ENCODE assay signal across 23 cellular contexts in the genomic region with DNA sequence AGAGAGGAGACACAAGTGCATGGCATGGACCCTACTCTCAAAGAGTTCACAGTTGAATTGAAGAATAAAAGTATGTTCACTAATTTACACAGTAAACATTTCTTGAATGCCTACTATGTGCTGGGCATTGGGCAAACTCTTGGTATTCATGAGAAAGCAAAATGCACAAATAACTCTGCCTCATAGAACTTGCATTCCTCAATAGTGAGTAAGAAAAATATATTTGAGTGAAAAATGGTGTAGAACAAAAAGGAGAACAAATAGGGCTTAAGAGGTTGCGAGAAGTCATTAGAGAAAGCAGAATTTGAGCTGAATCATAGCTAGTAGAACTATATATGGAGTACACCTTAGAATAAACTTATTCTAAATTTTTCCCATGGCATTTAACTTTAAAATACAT.
DNase-seq lines count a peak whose midpoint lies in the region; ATAC-seq, FAIRE-seq and TF ChIP-seq lines count a peak whose summit lies in the region.
"Had no signal": no experiment of that assay in that cellular context is flagged by ENCODE, and none has a peak within 500 bp of the region (broad histone marks: within the 10 kb centered on the region; RNA-seq: fewer than 3 reads in every experiment).

No MANE protein-coding gene starts in this region.

- TF ChIP-seq CTCF in D721Med (IDR thresholded peaks at IDR 0.05; ENCODE audit: insufficient read depth, missing control alignments) (no peak), brain microvascular endothelial cell (IDR thresholded peaks at IDR 0.05; ENCODE audit: low read depth, low read length, missing control alignments) (no peak)

- DNase-seq in D721Med (ENCODE audit: insufficient read length, low spot score) (no peak), HT1080 (ENCODE audit: low read depth) (peak; percentile 23), brain microvascular endothelial cell (peak; percentile 4), iris pigment epithelial cell (ENCODE audit: low read depth) (peak; percentile 70), epidermal melanocyte (ENCODE audit: insufficient read length, low spot score) (no peak), D341Med (ENCODE audit: low spot score) (no peak), GM19240 (ENCODE audit: insufficient read length, low spot score) (no peak)
- DNase-seq: activated gamma-delta T cell treated with Interleukin-2 at 50 U/mL for 16 hours; anterior cingulate cortex; CD4-positive, CD25-positive, alpha-beta regulatory T cell; colonic mucosa; DMS153; midbrain; NCI-H2029; NK-92 treated with Interleukin-12 subunit alpha and Interleukin-12 subunit beta, amount 100 ng/mL, for 24 hours; psoas muscle; stimulated activated CD4-positive, alpha-beta T cell treated with anti-CD3 and anti-CD28 coated beads, Interleukin-12 subunit alpha, Interleukin-12 subunit beta, amount 100 ng/mL, for 4 hours; T-helper 1 cell had no signal

- no peak overlapping the region for H3K4me3 ChIP-seq in brain microvascular endothelial cell (ENCODE audit: low read depth, low read length)
- H3K4me3 ChIP-seq: colonic mucosa, K562, psoas muscle, vagina had no signal

- no peaks in the 10 kb centered on the region for H3K27me3 ChIP-seq in brain microvascular endothelial cell (replicated peaks)
- H3K27me3 ChIP-seq: colonic mucosa, vagina had no signal

- no peak overlapping the region for H3K27ac ChIP-seq in brain microvascular endothelial cell
- H3K27ac ChIP-seq: colonic mucosa, HL-60, psoas muscle, vagina had no signal

- FAIRE-seq in D721Med (lab: Jason Lieb, UNC): peak; percentile 64
- FAIRE-seq: K562 had no signal

- no peaks in the 10 kb centered on the region for H3K36me3 ChIP-seq in brain microvascular endothelial cell (replicated peaks)
- H3K36me3 ChIP-seq: colonic mucosa, vagina had no signal

- no peak for ATAC-seq in HG03521 (IDR thresholded peaks at IDR 0.05; ENCODE audit: unreplicated experiment)
- ATAC-seq: K562, psoas muscle, Right ventricle myocardium inferior had no signal

- in situ Hi-C loops in brain microvascular endothelial cell (cut with HindIII; ENCODE audit: low pct_ligation_motif_present, low sequenced_read_pairs): no loop called here

Comparison
In these comparisons a context has a peak if more than half of its experiments do, and no peak if none do; other contexts are left out.
1. DNase-seq: peak in HT1080 (single experiment), brain microvascular endothelial cell (single experiment) and iris pigment epithelial cell (single experiment); none in D721Med (single experiment), epidermal melanocyte (single experiment), D341Med (single experiment) and GM19240 (single experiment).